8 cellular contexts compared by ENCODE assay signal in the genomic region with DNA sequence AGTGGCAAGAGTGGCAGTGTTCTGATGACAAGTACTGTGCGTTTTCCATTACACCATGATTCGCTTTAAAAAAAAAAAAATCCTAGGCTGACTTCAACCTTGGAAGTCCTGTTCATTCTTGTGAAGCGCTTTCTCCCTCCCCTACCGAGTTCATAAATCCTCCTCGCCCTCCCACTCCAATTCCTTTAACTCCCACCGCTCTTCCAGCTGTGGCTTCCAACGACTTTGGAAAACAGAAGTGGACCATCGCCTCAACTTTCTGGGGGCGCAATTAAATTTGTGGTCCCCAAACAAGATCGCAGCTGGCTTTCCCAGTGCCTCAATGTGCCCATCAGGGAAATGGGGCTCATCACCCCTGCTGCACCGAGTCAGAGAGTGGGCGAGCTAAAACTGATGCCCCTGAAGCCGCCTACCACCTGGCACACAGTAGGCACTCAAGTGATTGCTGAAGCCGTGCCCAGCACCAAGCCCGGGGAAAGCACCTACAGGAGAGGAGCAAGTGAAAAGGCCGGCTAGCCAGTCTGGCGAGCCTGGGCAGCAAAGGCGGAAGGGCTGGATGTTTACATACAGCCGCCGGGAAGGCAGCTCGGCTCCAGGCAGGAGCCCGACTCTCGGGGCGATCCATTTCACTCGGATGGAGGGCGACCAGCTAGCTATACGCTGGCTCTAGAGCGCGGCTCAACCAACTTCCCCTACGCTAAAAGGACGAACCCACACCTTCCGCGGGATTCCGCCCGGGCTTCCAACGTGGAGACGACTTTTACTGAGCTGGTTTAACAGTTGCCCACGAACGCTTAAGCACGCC. TPM values are rescaled to one million over a fixed set of nuclear protein-coding genes. Genes with fewer than 3 reads are reported as not detected.
DNase-seq lines count a peak whose midpoint lies in the region; ATAC-seq and TF ChIP-seq lines count a peak whose summit lies in the region.

No MANE protein-coding gene starts in this region.

- TF ChIP-seq CTCF in activated B cell treated with CpG ODN at 0.5 μM for 24 hours (IDR thresholded peaks at IDR 0.05): no peak

- peaks cover 38% of the 10 kb centered on the region for H3K4me1 ChIP-seq in neuron (ENCODE audit: insufficient read depth, low read length)

- POLR2A ChIA-PET in activated B cell treated with CpG ODN at 0.5 μM for 24 hours (lab: Charles Lee): interaction anchor here (0.9 to 2.5 kb wide), 8 partner anchors 13 to 1301 kb away, joined by 3 to 9 read pairs (median 5); no protein-coding TSS in a partner anchor

- H3K27me3 ChIP-seq in neuron (ENCODE audit: insufficient read depth, low read length): no peaks in the 10 kb centered on the region

- DNase-seq in activated T-cell treated with anti-CD3 and anti-CD28 coated beads, Interleukin-2, amount 50 U/mL, for 24 hours: peak; percentile 30
- no peak for DNase-seq in activated T-cell treated with anti-CD3 and anti-CD28 coated beads, Interleukin-2, amount 50 U/mL, for 1 hour
- DNase-seq in LoVo (ENCODE audit: low spot score) (peak; percentile 50), activated B cell treated with CpG ODN at 0.5 μM for 24 hours (peak; percentile 43), foreskin melanocyte (peak; percentile 32)

- ATAC-seq in activated B cell treated with CpG ODN at 0.5 μM for 24 hours (ENCODE audit: low read depth): peak; percentile 22
- ATAC-seq in GM19452 (IDR thresholded peaks at IDR 0.05; ENCODE audit: unreplicated experiment): no peak
- no peak for ATAC-seq in HG03571 (IDR thresholded peaks at IDR 0.05; ENCODE audit: unreplicated experiment)

- H3K4me1 Mint-ChIP-seq in activated T-cell treated with anti-CD3 and anti-CD28 coated beads, Interleukin-2, amount 50 U/mL, for 24 hours (ENCODE audit: low read depth): peaks cover 9% of the 10 kb centered on the region
- peaks cover 58% of the 10 kb centered on the region for H3K4me1 Mint-ChIP-seq in activated B cell treated with CpG ODN at 0.5 μM for 24 hours

- H3K4me3 Mint-ChIP-seq in activated T-cell treated with anti-CD3 and anti-CD28 coated beads, Interleukin-2, amount 50 U/mL, for 24 hours: peak overlapping the region; percentile 75
- peak overlapping the region; percentile 91 for H3K4me3 Mint-ChIP-seq in activated B cell treated with CpG ODN at 0.5 μM for 24 hours

- no peaks in the 10 kb centered on the region for H3K36me3 Mint-ChIP-seq in activated T-cell treated with anti-CD3 and anti-CD28 coated beads, Interleukin-2, amount 50 U/mL, for 24 hours (ENCODE audit: low read depth)
- H3K36me3 Mint-ChIP-seq in activated B cell treated with CpG ODN at 0.5 μM for 24 hours (ENCODE audit: low read depth): no peaks in the 10 kb centered on the region

- H3K36me3 ChIP-seq in neuron (ENCODE audit: insufficient read depth, low read length): no peaks in the 10 kb centered on the region

- peaks cover 1% of the 10 kb centered on the region for H3K9me3 ChIP-seq in neuron (ENCODE audit: low read length)

- peaks cover 61% of the 10 kb centered on the region for H3K27me3 Mint-ChIP-seq in activated T-cell treated with anti-CD3 and anti-CD28 coated beads, Interleukin-2, amount 50 U/mL, for 24 hours
- H3K27me3 Mint-ChIP-seq in activated B cell treated with CpG ODN at 0.5 μM for 24 hours: no peaks in the 10 kb centered on the region

- peak overlapping the region; percentile 74 for H3K4me3 ChIP-seq in neuron (ENCODE audit: low read length)

- H2AFZ ChIP-seq in neuron (ENCODE audit: low read depth, low read length): peak overlapping the region; percentile 66

- no peaks in the 10 kb centered on the region for H3K9me3 Mint-ChIP-seq in activated T-cell treated with anti-CD3 and anti-CD28 coated beads, Interleukin-2, amount 50 U/mL, for 24 hours
- H3K9me3 Mint-ChIP-seq in activated B cell treated with CpG ODN at 0.5 μM for 24 hours: no peaks in the 10 kb centered on the region

- CTCF ChIA-PET in activated B cell treated with CpG ODN at 0.5 μM for 24 hours (lab: Charles Lee): interaction anchor here (0.6 to 7.1 kb wide), 5 partner anchors 169 to 1439 kb away, joined by 3 to 54 read pairs (median 4); no protein-coding TSS in a partner anchor

- intact Hi-C loops in activated B cell treated with CpG ODN at 0.5 μM for 24 hours (cut with micrococcal nuclease): loop anchor here (2.0 to 10.0 kb wide), 4 partner anchors 61 to 1363 kb away; a partner anchor contains a TSS

- H3K27ac Mint-ChIP-seq in activated T-cell treated with anti-CD3 and anti-CD28 coated beads, Interleukin-2, amount 50 U/mL, for 24 hours: no peak overlapping the region
- H3K27ac Mint-ChIP-seq in activated B cell treated with CpG ODN at 0.5 μM for 24 hours: peak overlapping the region; percentile 59

RNA-seq across cellular contexts. Expression of a gene that starts 1.3 kb away (rescaled TPM):
- 4.6 TPM in 2 replicates for total RNA-seq in activated B cell treated with CpG ODN at 0.5 μM for 24 hours
